In genomic region chr4:65983062-65983461, GRCh38 we compare ENCODE assay signal across 16 cellular contexts.
DNase-seq lines count a peak whose midpoint lies in the region; ATAC-seq and TF ChIP-seq lines count a peak whose summit lies in the region.
"Had no signal": no experiment of that assay in that cellular context is flagged by ENCODE, and none has a peak within 500 bp of the region (broad histone marks: within the 10 kb centered on the region; RNA-seq: fewer than 3 reads in every experiment).

No MANE protein-coding gene starts in this region.

- no peak overlapping the region for H3K4me3 ChIP-seq in left ventricle myocardium inferior
- H3K4me3 ChIP-seq in fibroblast of mammary gland (ENCODE audit: control insufficient read depth, low read depth, low read length), result no peak overlapping the region
- H3K4me3 ChIP-seq in subcutaneous abdominal adipose tissue (ENCODE audit: low read depth in 1 of 5, low read length in 5 of 5), result peak overlapping the region in 3 of 5 donors; percentile 13 to 29 (median 28)

- ATAC-seq in left cardiac atrium (peak; percentile 48 to 63), GM18498 (IDR thresholded peaks at IDR 0.05; ENCODE audit: unreplicated experiment) (no peak)
- ATAC-seq: Right ventricle myocardium inferior had no signal

- H3K9ac ChIP-seq in subcutaneous abdominal adipose tissue (ENCODE audit: low read length in 5 of 5), result no peak overlapping the region
- H3K9ac ChIP-seq: KMS-11 had no signal

- H3K27ac ChIP-seq in left ventricle myocardium inferior (replicated peaks), result no peak overlapping the region
- H3K27ac ChIP-seq in subcutaneous abdominal adipose tissue (ENCODE audit: low read depth, low read length), result no peak overlapping the region
- H3K27ac ChIP-seq: 22Rv1, KMS-11 had no signal

- H3K4me1 ChIP-seq in left ventricle myocardium inferior (no peaks in the 10 kb centered on the region), subcutaneous abdominal adipose tissue (ENCODE audit: control insufficient read depth in 5 of 5, insufficient read depth in 5 of 5, low read length in 5 of 5) (peaks cover 0 to 9% (median 0%) of the 10 kb centered on the region in 5 donors)

- TF ChIP-seq CTCF in left ventricle myocardium inferior (IDR thresholded peaks at IDR 0.05; ENCODE audit: borderline replicate concordance), result no peak
- TF ChIP-seq CTCF in fibroblast of mammary gland (conservative IDR thresholded peaks at IDR 0.05; ENCODE audit: control insufficient read depth, insufficient read depth, low read depth, low read length), result no peak

- no peak for DNase-seq in left cardiac atrium
- no peak for DNase-seq in left ventricle myocardium inferior
- peak; percentile 24 for DNase-seq in fibroblast of mammary gland (ENCODE audit: low read depth)
- peak; percentile 22 for DNase-seq in non-pigmented ciliary epithelial cell (ENCODE audit: low read depth)
- DNase-seq in amniotic stem cell (lab: John Stamatoyannopoulos, UW), result no peak
- no peak for DNase-seq in iPS-NIHi11 (ENCODE audit: low spot score)
- DNase-seq: DMS79 treated with DMSO at 0.1 percent for 48 hours, NCI-H1436 treated with DMSO at 0.1 percent for 48 hours, NCI-H2029 treated with DMSO at 0.1 percent for 48 hours, NCI-H2171, NCI-H526 had no signal

- H3K36me3 ChIP-seq in left ventricle myocardium inferior (no peaks in the 10 kb centered on the region), subcutaneous abdominal adipose tissue (ENCODE audit: control insufficient read depth in 5 of 5, insufficient read depth in 5 of 5, low read length in 5 of 5) (no peaks in the 10 kb centered on the region)

- H3K27me3 ChIP-seq in left ventricle myocardium inferior (ENCODE audit: low read depth) (no peaks in the 10 kb centered on the region), subcutaneous abdominal adipose tissue (ENCODE audit: control insufficient read depth in 5 of 5, insufficient read depth in 4 of 5, low read length in 5 of 5) (no peaks in the 10 kb centered on the region)

- intact Hi-C loops in left cardiac atrium (cut with DNase I), result no loop called here
- intact Hi-C loops in left ventricle myocardium inferior (cut with micrococcal nuclease), result no loop called here

- H3K9me3 ChIP-seq in left ventricle myocardium inferior (replicated peaks), result peaks cover 32% of the 10 kb centered on the region
- H3K9me3 ChIP-seq in subcutaneous abdominal adipose tissue (ENCODE audit: control insufficient read depth in 5 of 5, low read length in 5 of 5), result peaks cover 0 to 3% (median 0%) of the 10 kb centered on the region in 5 donors

Comparison
In these comparisons a context has a peak if more than half of its experiments do, and no peak if none do; other contexts are left out.
1. DNase-seq: peak in fibroblast of mammary gland (single experiment) and non-pigmented ciliary epithelial cell (single experiment); none in left cardiac atrium (single experiment), left ventricle myocardium inferior (single experiment), amniotic stem cell (single experiment) and iPS-NIHi11 (single experiment).
2. H3K4me3 ChIP-seq: peak in subcutaneous abdominal adipose tissue (3 of 5); none in left ventricle myocardium inferior (single experiment) and fibroblast of mammary gland (single experiment).